25 cellular contexts compared by ENCODE assay signal in the genomic region with DNA sequence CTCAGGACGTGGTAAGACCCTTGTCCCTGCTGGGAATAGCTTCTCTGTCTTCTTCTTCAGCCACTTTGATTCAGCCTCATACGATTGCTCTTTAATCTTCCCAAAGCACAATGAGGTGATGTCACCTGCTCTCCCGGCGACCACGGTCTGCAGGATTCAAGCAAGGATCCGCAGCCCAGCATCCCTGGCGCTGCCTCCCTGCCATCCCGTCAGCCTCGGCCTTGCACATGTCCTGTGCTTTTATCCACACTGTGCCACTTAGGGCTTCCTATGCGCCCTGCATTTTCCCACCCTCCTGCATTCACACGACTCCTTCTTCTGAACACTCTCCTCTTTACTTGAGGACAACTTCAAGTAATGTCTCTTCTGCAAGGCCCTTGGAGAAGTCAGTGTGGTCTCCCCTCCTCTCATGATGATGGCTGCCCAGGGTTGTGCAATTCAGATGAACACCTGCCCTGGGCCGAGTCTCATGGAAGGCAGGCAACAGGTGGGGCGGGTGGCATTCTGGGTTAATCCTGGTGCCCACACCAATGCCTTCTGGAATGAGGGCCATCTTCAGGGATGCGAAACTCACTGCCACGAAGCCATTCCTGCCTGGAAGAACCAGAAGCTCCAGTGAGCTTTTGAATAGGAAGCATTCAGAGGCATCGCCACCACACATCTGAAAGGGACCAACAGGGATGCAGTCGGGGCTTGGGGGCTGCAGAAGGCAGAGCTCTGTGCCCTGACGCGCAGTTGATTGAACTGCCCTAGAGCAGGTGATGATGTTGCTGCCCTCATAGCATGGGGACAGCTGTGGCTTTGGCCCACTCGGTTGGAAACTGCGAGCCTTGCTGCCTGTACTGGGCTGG.
"Had no signal": no experiment of that assay in that cellular context is flagged by ENCODE, and none has a peak within 500 bp of the region (broad histone marks: within the 10 kb centered on the region; RNA-seq: fewer than 3 reads in every experiment).

No MANE protein-coding gene starts in this region.

- H3K27me3 ChIP-seq: esophagus squamous epithelium, testis, tibial artery, upper lobe of left lung had no signal

- H3K27me3 Mint-ChIP-seq: dendritic cell treated with granulocyte-macrophage colony-stimulating factor and Interleukin-4, amounts not matched to agents 40 ng/mL and 50 ng/mL, for 4 days; stimulated activated memory B cell treated with anti-CD40 and anti-IgM and Interleukin-4, amounts not matched to agents 10 μg/mL and 1 μg/mL and 100 μg/mL, for 72 hours had no signal

- ATAC-seq: heart right ventricle; left colon; left ventricle myocardium superior; lower lobe of right lung; natural killer cell treated with Interleukin-12 subunit alpha and Interleukin-12 subunit beta and Interleukin-15 and Interleukin-18, amount 100 ng/mL, for 72 hours; right cardiac atrium; stimulated activated memory B cell treated with anti-CD40 and anti-IgM and Interleukin-4, amounts not matched to agents 10 μg/mL and 1 μg/mL and 100 μg/mL, for 72 hours; stimulated activated naive CD8-positive, alpha-beta T cell treated with anti-CD3 and anti-CD28 coated beads, Interleukin-15, Interleukin-2, amounts not matched to agents 100 U/mL and 50 U/mL, for 24 hours had no signal

- H3K4me3 ChIP-seq: esophagus squamous epithelium, heart right ventricle, lower lobe of right lung, prostate gland, skin epidermis, spleen, testis, tibial artery, upper lobe of left lung had no signal

- H3K36me3 Mint-ChIP-seq: memory B cell; natural killer cell treated with Interleukin-12 subunit alpha and Interleukin-12 subunit beta and Interleukin-15 and Interleukin-18, amount 100 ng/mL, for 72 hours; stimulated activated memory B cell treated with anti-CD40 and anti-IgM and Interleukin-4, amounts not matched to agents 10 μg/mL and 1 μg/mL and 100 μg/mL, for 72 hours had no signal

- H3K9me3 Mint-ChIP-seq: dendritic cell treated with granulocyte-macrophage colony-stimulating factor and Interleukin-4, amounts not matched to agents 40 ng/mL and 50 ng/mL, for 4 days; natural killer cell treated with Interleukin-12 subunit alpha and Interleukin-12 subunit beta and Interleukin-15 and Interleukin-18, amount 100 ng/mL, for 72 hours; neural crest cell; stimulated activated memory B cell treated with anti-CD40 and anti-IgM and Interleukin-4, amounts not matched to agents 10 μg/mL and 1 μg/mL and 100 μg/mL, for 72 hours had no signal

- H3K36me3 ChIP-seq: esophagus squamous epithelium, heart right ventricle, lower lobe of right lung, prostate gland, spleen, tibial artery, upper lobe of left lung had no signal

- DNase-seq: effector CD8-positive, alpha-beta T cell; esophagus squamous epithelium; foreskin melanocyte; glutamatergic neuron; heart right ventricle; hippocampal formation; kidney glomerular epithelial cell; left colon; left ventricle myocardium superior; lower lobe of right lung; right cardiac atrium; spleen; stimulated activated CD4-positive, alpha-beta T cell treated with anti-CD3 and anti-CD28 coated beads, Interleukin-4, amount 100 ng/mL, for 4 hours; stimulated activated naive CD8-positive, alpha-beta T cell treated with anti-CD3 and anti-CD28 coated beads, Interleukin-15, Interleukin-2, amounts not matched to agents 100 U/mL and 50 U/mL, for 24 hours; substantia nigra; testis; tibial artery; upper lobe of left lung had no signal

- H3K4me1 Mint-ChIP-seq: memory B cell; neural crest cell; stimulated activated memory B cell treated with anti-CD40 and anti-IgM and Interleukin-4, amounts not matched to agents 10 μg/mL and 1 μg/mL and 100 μg/mL, for 72 hours had no signal

- H3K27ac ChIP-seq: esophagus squamous epithelium, heart right ventricle, lower lobe of right lung, prostate gland, skin epidermis, spleen, testis, tibial artery, upper lobe of left lung had no signal

- H3K4me1 ChIP-seq: esophagus squamous epithelium, heart right ventricle, lower lobe of right lung, prostate gland, spleen, testis, tibial artery, upper lobe of left lung had no signal

- H3K9me3 ChIP-seq: heart right ventricle, lower lobe of right lung, prostate gland, spleen, testis, tibial artery, upper lobe of left lung had no signal

- H3K4me3 Mint-ChIP-seq: dendritic cell treated with granulocyte-macrophage colony-stimulating factor and Interleukin-4, amounts not matched to agents 40 ng/mL and 50 ng/mL, for 4 days; memory B cell; natural killer cell treated with Interleukin-12 subunit alpha and Interleukin-12 subunit beta and Interleukin-15 and Interleukin-18, amount 100 ng/mL, for 72 hours; neural crest cell; stimulated activated memory B cell treated with anti-CD40 and anti-IgM and Interleukin-4, amounts not matched to agents 10 μg/mL and 1 μg/mL and 100 μg/mL, for 72 hours had no signal

- H3K27ac Mint-ChIP-seq: dendritic cell treated with granulocyte-macrophage colony-stimulating factor and Interleukin-4, amounts not matched to agents 40 ng/mL and 50 ng/mL, for 4 days; memory B cell; natural killer cell treated with Interleukin-12 subunit alpha and Interleukin-12 subunit beta and Interleukin-15 and Interleukin-18, amount 100 ng/mL, for 72 hours; stimulated activated memory B cell treated with anti-CD40 and anti-IgM and Interleukin-4, amounts not matched to agents 10 μg/mL and 1 μg/mL and 100 μg/mL, for 72 hours had no signal
